29 cellular contexts compared by ENCODE assay signal in the genomic region with DNA sequence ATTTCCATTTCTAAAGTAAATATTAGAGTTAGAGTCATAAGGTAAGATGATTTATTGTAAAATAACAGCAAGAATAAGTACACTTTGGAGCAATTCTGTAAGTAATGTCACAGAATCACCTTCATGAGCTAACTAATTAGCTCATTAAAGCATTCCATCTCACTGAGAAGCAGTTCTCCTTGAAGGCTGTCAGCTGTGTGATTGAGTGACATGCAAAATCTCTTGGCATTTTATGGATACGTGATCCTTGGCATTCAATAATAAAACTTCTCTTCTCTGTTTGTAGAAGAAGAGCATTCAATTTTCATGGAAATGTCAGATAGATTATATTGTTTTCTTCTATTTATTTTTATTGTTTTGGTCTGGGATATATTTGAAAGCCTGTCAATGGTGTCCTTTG.
"Had no signal": no experiment of that assay in that cellular context is flagged by ENCODE, and none has a peak within 500 bp of the region (broad histone marks: within the 10 kb centered on the region; RNA-seq: fewer than 3 reads in every experiment).

No MANE protein-coding gene starts in this region.

- H3K9me3 ChIP-seq: adrenal gland, ascending aorta, body of pancreas, breast epithelium had no signal

- H3K4me1 ChIP-seq: adrenal gland, ascending aorta, body of pancreas, breast epithelium had no signal

- H3K4me3 ChIP-seq: adrenal gland, ascending aorta, body of pancreas, breast epithelium, cardiac muscle cell had no signal

- DNase-seq: activated effector memory CD4-positive, alpha-beta T cell treated with anti-CD3 and anti-CD28 coated beads, Interleukin-2, amount 50 U/mL, for 16 hours; activated effector memory CD4-positive, alpha-beta T cell treated with Interleukin-2 at 50 U/mL for 16 hours; activated gamma-delta T cell; activated gamma-delta T cell treated with Interleukin-2 at 50 U/mL for 16 hours; activated naive CD4-positive, alpha-beta T cell; activated naive CD4-positive, alpha-beta T cell treated with anti-CD3 and anti-CD28 coated beads for 36 hours; activated naive CD4-positive, alpha-beta T cell treated with anti-CD3 and anti-CD28 coated beads, Interleukin-2, amount 10 ng/mL, durations not matched to agents 7 days and 5 days; activated naive CD4-positive, alpha-beta T cell treated with anti-CD3 and anti-CD28 coated beads, Interleukin-2, amount 50 U/mL, for 16 hours; activated naive CD4-positive, alpha-beta T cell treated with Interleukin-2 at 50 U/mL for 16 hours; activated naive CD8-positive, alpha-beta T cell treated with anti-CD3 and anti-CD28 coated beads for 36 hours; activated naive CD8-positive, alpha-beta T cell treated with anti-CD3 and anti-CD28 coated beads, Interleukin-2, amount 10 ng/mL, durations not matched to agents 7 days and 5 days; activated naive CD8-positive, alpha-beta T cell treated with anti-CD3 and anti-CD28 coated beads, Interleukin-2, amount 50 U/mL, for 24 hours; activated T-cell treated with anti-CD3 and anti-CD28 coated beads, Interleukin-2, amount 50 U/mL, for 24 hours; activated T-cell treated with anti-CD3 and anti-CD28 coated beads, Interleukin-2, amount 50 U/mL, for 4 hours; activated T-cell treated with anti-CD3 and anti-CD28 coated beads, Interleukin-2, amount 50 U/mL, for 48 hours; activated T-cell treated with anti-CD3 and anti-CD28 coated beads, Interleukin-2, amount 50 U/mL, for 72 hours; adrenal gland; amniotic stem cell; amygdala; anterior cingulate cortex; aorta; body of pancreas; brain microvascular endothelial cell; caudate nucleus; central memory CD4-positive, alpha-beta T cell; cerebellar nuclear complex had no signal

- H3K27me3 ChIP-seq: adrenal gland, ascending aorta, body of pancreas, brain microvascular endothelial cell, breast epithelium, cardiac muscle cell had no signal

- H3K27ac ChIP-seq: adrenal gland, ascending aorta, body of pancreas, brain microvascular endothelial cell, breast epithelium, cardiac muscle cell had no signal

- H3K36me3 ChIP-seq: adrenal gland, ascending aorta, brain microvascular endothelial cell, breast epithelium, cardiac muscle cell had no signal
